19 cellular contexts compared by ENCODE assay signal in genomic region chr4:38028556-38028955, GRCh38.
A peak's percentile ranks its signal among the peaks of the same experiment; 100 is the strongest.
DNase-seq lines count a peak whose midpoint lies in the region; ATAC-seq, FAIRE-seq and TF ChIP-seq lines count a peak whose summit lies in the region.
"Had no signal": no experiment of that assay in that cellular context is flagged by ENCODE, and none has a peak within 500 bp of the region (broad histone marks: within the 10 kb centered on the region; RNA-seq: fewer than 3 reads in every experiment).

No MANE protein-coding gene starts in this region.

- TF ChIP-seq POLR2A in gastroesophageal sphincter (IDR thresholded peaks at IDR 0.05): no peak
- TF ChIP-seq POLR2A in uterus (IDR thresholded peaks at IDR 0.05): no peak
- no peak for TF ChIP-seq POLR2A in H54 (IDR thresholded peaks at IDR 0.05; ENCODE audit: low read depth, low read length)

- H3F3A ChIP-seq in neural progenitor cell (ENCODE audit: low read depth): no peaks in the 10 kb centered on the region

- H3K4me1 Mint-ChIP-seq in astrocyte (ENCODE audit: low read depth, unreplicated experiment): no peaks in the 10 kb centered on the region
- H3K4me1 Mint-ChIP-seq in neural progenitor cell: peaks cover 22% of the 10 kb centered on the region

- DNase-seq in astrocyte (ENCODE audit: low read depth) (no peak), neural progenitor cell (ENCODE audit: low spot score) (no peak), uterus (peak; percentile 72 to 86), NCI-H524 treated with DMSO at 0.1 percent for 48 hours (lab: John Stamatoyannopoulos, UW) (no peak), H54 (ENCODE audit: insufficient read length, low spot score) (no peak)
- no peak for DNase-seq in activated T-cell treated with anti-CD3 and anti-CD28 coated beads, Interleukin-2, amount 50 U/mL, for 1 hour
- DNase-seq: CD8-positive, alpha-beta T cell; IMR-90; NCI-H1436; NCI-H1930; NCI-H226; NCI-H524; PC-3; SJCRH30 had no signal

- H3K27ac Mint-ChIP-seq in astrocyte (ENCODE audit: unreplicated experiment): no peak overlapping the region
- peak overlapping the region; percentile 79 for H3K27ac Mint-ChIP-seq in neural progenitor cell
- H3K27ac Mint-ChIP-seq: CD8-positive, alpha-beta T cell had no signal

- H3K4me3 Mint-ChIP-seq in astrocyte (ENCODE audit: unreplicated experiment): no peak overlapping the region
- no peak overlapping the region for H3K4me3 Mint-ChIP-seq in neural progenitor cell
- H3K4me3 Mint-ChIP-seq: CD8-positive, alpha-beta T cell had no signal

- no peak overlapping the region for H3K27ac ChIP-seq in astrocyte (ENCODE audit: low read depth, low read length)
- H3K27ac ChIP-seq in gastroesophageal sphincter: peak overlapping the region in 3 of 4 donors; percentile 21 to 62 (median 49)
- no peak overlapping the region for H3K27ac ChIP-seq in neural progenitor cell
- peak overlapping the region; percentile 91 to 99 for H3K27ac ChIP-seq in uterus
- H3K27ac ChIP-seq: BLaER1, SJCRH30 had no signal

- no peaks in the 10 kb centered on the region for H4K20me1 ChIP-seq in astrocyte (ENCODE audit: insufficient read depth, low read length)
- H4K20me1 ChIP-seq in neural progenitor cell (ENCODE audit: low read depth): no peaks in the 10 kb centered on the region

- H3K9me3 Mint-ChIP-seq in astrocyte (ENCODE audit: unreplicated experiment): no peaks in the 10 kb centered on the region
- no peaks in the 10 kb centered on the region for H3K9me3 Mint-ChIP-seq in neural progenitor cell
- H3K9me3 Mint-ChIP-seq: CD8-positive, alpha-beta T cell had no signal

- no peak for ATAC-seq in gastroesophageal sphincter
- ATAC-seq: CD8-positive, alpha-beta T cell; PC-3 had no signal

- FAIRE-seq in astrocyte (lab: Jason Lieb, UNC) (no peak), H54 (lab: Jason Lieb, UNC) (no peak)
- FAIRE-seq: D721Med, GM12891, HTR-8/SVneo had no signal

- H3K4me3 ChIP-seq in astrocyte (ENCODE audit: insufficient read depth, low read depth, low read length) (no peak overlapping the region), gastroesophageal sphincter (no peak overlapping the region), neural progenitor cell (no peak overlapping the region), uterus (no peak overlapping the region)
- H3K4me3 ChIP-seq: BLaER1, SJCRH30 had no signal

- H3K4me2 ChIP-seq in astrocyte (ENCODE audit: low read length): peak overlapping the region; percentile 0
- no peak overlapping the region for H3K4me2 ChIP-seq in neural progenitor cell
- H3K4me2 ChIP-seq: BLaER1 had no signal

- TF ChIP-seq EP300 in gastroesophageal sphincter (IDR thresholded peaks at IDR 0.05): no peak

- H3K27me3 ChIP-seq in astrocyte (ENCODE audit: insufficient read depth, low read length) (no peaks in the 10 kb centered on the region), gastroesophageal sphincter (no peaks in the 10 kb centered on the region), neural progenitor cell (no peaks in the 10 kb centered on the region), uterus (no peaks in the 10 kb centered on the region)
- H3K27me3 ChIP-seq: BLaER1, SJCRH30 had no signal

- no peak overlapping the region for H2AFZ ChIP-seq in astrocyte (ENCODE audit: low read depth, low read length)
- H2AFZ ChIP-seq in neural progenitor cell (replicated peaks): no peak overlapping the region

- no peak for TF ChIP-seq CTCF in astrocyte (IDR thresholded peaks at IDR 0.05; ENCODE audit: insufficient read depth, low read depth, low read length)
- TF ChIP-seq CTCF in gastroesophageal sphincter (IDR thresholded peaks at IDR 0.05): no peak
- TF ChIP-seq CTCF in neural progenitor cell (IDR thresholded peaks at IDR 0.05): no peak
- TF ChIP-seq CTCF in uterus (IDR thresholded peaks at IDR 0.05): no peak

- no peaks in the 10 kb centered on the region for H3K9me3 ChIP-seq in astrocyte (ENCODE audit: insufficient read depth, low read depth, low read length)
- H3K9me3 ChIP-seq in gastroesophageal sphincter: no peaks in the 10 kb centered on the region
- H3K9me3 ChIP-seq in neural progenitor cell (ENCODE audit: low read depth): no peaks in the 10 kb centered on the region
- H3K9me3 ChIP-seq in uterus: no peaks in the 10 kb centered on the region
- H3K9me3 ChIP-seq: BLaER1, SJCRH30 had no signal

- H3K79me2 ChIP-seq in astrocyte (ENCODE audit: insufficient read depth, low read length) (no peaks in the 10 kb centered on the region), neural progenitor cell (ENCODE audit: low read depth) (no peaks in the 10 kb centered on the region)

- H3K27me3 Mint-ChIP-seq in astrocyte (ENCODE audit: low read depth, unreplicated experiment): no peaks in the 10 kb centered on the region
- no peaks in the 10 kb centered on the region for H3K27me3 Mint-ChIP-seq in neural progenitor cell (ENCODE audit: insufficient read depth, low read depth)

- 82 to 85% methylated on average over 6 of the region's 6 CpGs for WGBS in gastroesophageal sphincter (ENCODE audit: low coverage in 1 of 2), 2 donors

- H3K36me3 ChIP-seq in astrocyte (ENCODE audit: insufficient read depth, low read length): peaks cover 8% of the 10 kb centered on the region
- peaks cover 0 to 46% of the 10 kb centered on the region in 2 donors for H3K36me3 ChIP-seq in gastroesophageal sphincter
- no peaks in the 10 kb centered on the region for H3K36me3 ChIP-seq in neural progenitor cell
- no peaks in the 10 kb centered on the region for H3K36me3 ChIP-seq in uterus

- H3K4me1 ChIP-seq in astrocyte (ENCODE audit: insufficient read depth, low read length) (peaks cover 10% of the 10 kb centered on the region), gastroesophageal sphincter (peaks cover 0 to 37% (median 0%) of the 10 kb centered on the region in 3 donors), neural progenitor cell (no peaks in the 10 kb centered on the region), uterus (no peaks in the 10 kb centered on the region)
- H3K4me1 ChIP-seq: BLaER1, SJCRH30 had no signal

- H3K9ac ChIP-seq in astrocyte (ENCODE audit: low read length): no peak overlapping the region
- H3K9ac ChIP-seq in neural progenitor cell: no peak overlapping the region
- H3K9ac ChIP-seq: BLaER1 had no signal

- intact Hi-C loops in uterus (cut with DNase I; ENCODE audit: low total_unique reads): no loop called here

- H3K36me3 Mint-ChIP-seq in astrocyte (ENCODE audit: low read depth, unreplicated experiment) (peaks cover 3% of the 10 kb centered on the region), neural progenitor cell (peaks cover 19% of the 10 kb centered on the region)

Comparison
In these comparisons a context has a peak if more than half of its experiments do, and no peak if none do; other contexts are left out.
1. DNase-seq: peak in uterus (2 of 2); none in astrocyte (single experiment), neural progenitor cell (single experiment), NCI-H524 treated with DMSO at 0.1 percent for 48 hours (single experiment), H54 (single experiment) and activated T-cell treated with anti-CD3 and anti-CD28 coated beads, Interleukin-2, amount 50 U/mL, for 1 hour (single experiment).
2. H3K27ac ChIP-seq: peak in gastroesophageal sphincter (3 of 4) and uterus (2 of 2); none in astrocyte (single experiment) and neural progenitor cell (single experiment).